20 cellular contexts compared by ENCODE assay signal in genomic region chr12:52819021-52819420, GRCh38. TPM values are rescaled to one million over a fixed set of nuclear protein-coding genes. Genes with fewer than 3 reads are reported as not detected.
DNase-seq lines count a peak whose midpoint lies in the region; ATAC-seq, FAIRE-seq and TF ChIP-seq lines count a peak whose summit lies in the region.
"Had no signal": no experiment of that assay in that cellular context is flagged by ENCODE, and none has a peak within 500 bp of the region (broad histone marks: within the 10 kb centered on the region; RNA-seq: fewer than 3 reads in every experiment).

No MANE protein-coding gene starts in this region.

- no peaks in the 10 kb centered on the region for H3F3A ChIP-seq in GM23338 (replicated peaks; ENCODE audit: low read depth)

- no peak overlapping the region for H3K4me2 ChIP-seq in GM23338
- no peak overlapping the region for H3K4me2 ChIP-seq in K562 (ENCODE audit: insufficient read depth, low read length)
- H3K4me2 ChIP-seq: A549 had no signal

- H3K4me1 Mint-ChIP-seq in GM23338 (no peaks in the 10 kb centered on the region), mesothelial cell of epicardium (peaks cover 33% of the 10 kb centered on the region), nephron progenitor cell (peaks cover 31% of the 10 kb centered on the region)

- CTCF ChIA-PET in K562 (lab: Yijun Ruan, JAX; ENCODE audit: low intra/inter-chr PET ratio) = interaction anchor here (0.6 kb wide), 1 partner anchor 18 kb away, joined by 3 read pairs; no protein-coding TSS in a partner anchor

- H3K9ac ChIP-seq in K562 (ENCODE audit: insufficient read depth in 1 of 2, low read depth in 2 of 2, low read length in 2 of 2) = peak overlapping the region in 1 of 2 experiments; percentile 55; a peak in 1 of 4 replicates

- no peaks in the 10 kb centered on the region for H3K9me3 ChIP-seq in K562 (replicated peaks; ENCODE audit: control insufficient read depth, insufficient read depth, low read depth, low read length)
- H3K9me3 ChIP-seq: A549, Caco-2 had no signal

- H3K36me3 ChIP-seq in GM23338 (ENCODE audit: insufficient read depth) (no peaks in the 10 kb centered on the region), K562 (ENCODE audit: control insufficient read depth, insufficient read depth, low read length) (no peaks in the 10 kb centered on the region)

- ATAC-seq in GM23338 (no peak), K562 (no peak)
- ATAC-seq: A549 had no signal

- H3K4me3 Mint-ChIP-seq in GM23338 (no peak overlapping the region), mesothelial cell of epicardium (no peak overlapping the region), nephron progenitor cell (no peak overlapping the region)
- H3K4me3 Mint-ChIP-seq: CD4-positive, alpha-beta memory T cell had no signal

- in situ Hi-C loops in K562 (cut with MboI) (no loop called here), ACHN (cut with HindIII; ENCODE audit: low pct_ligation_motif_present, low pct_unique_long_range_greater_than_20kb, low sequenced_read_pairs) (no loop called here)

- DNase-seq in GM23338 (ENCODE audit: low spot score) (no peak), K562 (ENCODE audit: extremely low read depth in 1 of 4, low spot score in 3 of 4) (no peak), mesothelial cell of epicardium (ENCODE audit: low spot score in 2 of 2, unreplicated experiment in 2 of 2) (no peak), posterior vena cava (ENCODE audit: low spot score) (peak; percentile 3), ACHN (no peak), nephron progenitor cell (no peak)
- DNase-seq in activated CD8-positive, alpha-beta memory T cell treated with anti-CD3 and anti-CD28 coated beads for 24 hours = no peak
- DNase-seq: 8988T; C1 segment of cervical spinal cord; CD4-positive, alpha-beta memory T cell; DMS153; DND-41; H7; HCEC 1CT had no signal

- intact Hi-C loops in K562 (cut with micrococcal nuclease) (no loop called here), posterior vena cava (cut with DNase I) (no loop called here)

- FAIRE-seq in K562 (lab: Jason Lieb, UNC) = no peak
- FAIRE-seq: A549, G401.6, GM12892, H1 had no signal

- H3K27ac ChIP-seq in GM23338 (ENCODE audit: low read depth) (no peak overlapping the region), K562 (ENCODE audit: extremely low read depth, low read depth, low read length) (no peak overlapping the region)

- H3K4me1 ChIP-seq in GM23338 (ENCODE audit: insufficient read depth) = no peaks in the 10 kb centered on the region
- H3K4me1 ChIP-seq in K562 (replicated peaks in 1 of 2; ENCODE audit: control insufficient read depth in 2 of 2, insufficient read depth in 2 of 2, low read length in 2 of 2) = no peaks in the 10 kb centered on the region; a peak in 2 of 5 replicates

- H3K27ac Mint-ChIP-seq in GM23338 = no peak overlapping the region
- peak overlapping the region; percentile 76 for H3K27ac Mint-ChIP-seq in mesothelial cell of epicardium
- H3K27ac Mint-ChIP-seq in nephron progenitor cell = no peak overlapping the region

- no peaks in the 10 kb centered on the region for H3K79me2 ChIP-seq in GM23338 (replicated peaks; ENCODE audit: insufficient read depth)
- H3K79me2 ChIP-seq in K562 (ENCODE audit: control insufficient read depth, insufficient read depth, low read length) = no peaks in the 10 kb centered on the region

- no peaks in the 10 kb centered on the region for H3K9me2 ChIP-seq in GM23338 (ENCODE audit: insufficient read depth)

- TF ChIP-seq CTCF in GM23338 (conservative IDR thresholded peaks at IDR 0.05; ENCODE audit: low read depth in 2 of 2) = no peak
- no peak for TF ChIP-seq CTCF in K562 (IDR thresholded peaks at IDR 0.05 in 2 of 3, conservative IDR thresholded peaks at IDR 0.05 in 1 of 3; ENCODE audit: insufficient read depth in 2 of 3, low read depth in 1 of 3, low read length in 3 of 3)
- no peak for TF ChIP-seq CTCF in mesothelial cell of epicardium (IDR thresholded peaks at IDR 0.05; ENCODE audit: unreplicated experiment)
- no peak for TF ChIP-seq CTCF in nephron progenitor cell (IDR thresholded peaks at IDR 0.05)

- H3K9me3 Mint-ChIP-seq in GM23338 (no peaks in the 10 kb centered on the region), mesothelial cell of epicardium (no peaks in the 10 kb centered on the region), nephron progenitor cell (no peaks in the 10 kb centered on the region)
- H3K9me3 Mint-ChIP-seq: CD4-positive, alpha-beta memory T cell had no signal

- no TSS peak for BruUV-seq in K562 (replicated peaks; lab: Mats Ljungman, UMichigan)

- H2AFZ ChIP-seq in GM23338 (peak overlapping the region; percentile 28; the same call in 1 of the 2 replicates), K562 (ENCODE audit: low read depth, low read length) (no peak overlapping the region)

- TF ChIP-seq EP300 in K562 (IDR thresholded peaks at IDR 0.05; ENCODE audit: low read length) = no peak

- H3K27me3 Mint-ChIP-seq in GM23338 (ENCODE audit: insufficient read depth, low read depth, poor library complexity) = peaks cover 4% of the 10 kb centered on the region
- H3K27me3 Mint-ChIP-seq in mesothelial cell of epicardium (ENCODE audit: low read depth) = peaks cover 2% of the 10 kb centered on the region
- H3K27me3 Mint-ChIP-seq in nephron progenitor cell (ENCODE audit: low read depth, poor library complexity) = peaks cover 27% of the 10 kb centered on the region

- POLR2A ChIA-PET in K562 (lab: Yijun Ruan, JAX) = no interaction called here

- WGBS in K562 (ENCODE audit: insufficient coverage, low coverage, missing lambda C conversion rate) = 0% methylated on average over 3 of the region's 3 CpGs

- no peak for TF ChIP-seq RAD21 in K562 (CRISPR knock-in tag; conservative IDR thresholded peaks at IDR 0.05 in 1 of 2, IDR thresholded peaks at IDR 0.05 in 1 of 2)

- no peak for TF ChIP-seq POLR2A in K562 (conservative IDR thresholded peaks at IDR 0.05)

- H3K27me3 ChIP-seq in GM23338 (ENCODE audit: insufficient read depth) = no peaks in the 10 kb centered on the region
- peaks cover 18 to 71% of the 10 kb centered on the region in 2 experiments for H3K27me3 ChIP-seq in K562 (ENCODE audit: control insufficient read depth in 2 of 2, insufficient read depth in 2 of 2, low read length in 2 of 2)

- no peak overlapping the region for H3K4me3 ChIP-seq in GM23338
- no peak overlapping the region for H3K4me3 ChIP-seq in K562
- H3K4me3 ChIP-seq: A549 had no signal

- H3K9me1 ChIP-seq in K562 (ENCODE audit: control insufficient read depth, insufficient read depth, low read length) = peaks cover 2% of the 10 kb centered on the region

- H3K36me3 Mint-ChIP-seq in GM23338 (ENCODE audit: low read depth) (no peaks in the 10 kb centered on the region), mesothelial cell of epicardium (no peaks in the 10 kb centered on the region), nephron progenitor cell (ENCODE audit: low read depth) (no peaks in the 10 kb centered on the region)
- H3K36me3 Mint-ChIP-seq: CD4-positive, alpha-beta memory T cell had no signal

- H4K20me1 ChIP-seq in GM23338 (replicated peaks; ENCODE audit: insufficient read depth) = no peaks in the 10 kb centered on the region
- no peaks in the 10 kb centered on the region; the same call in 1 of the 2 replicates for H4K20me1 ChIP-seq in K562 (replicated peaks; ENCODE audit: control insufficient read depth, insufficient read depth, low read length)

RNA-seq across cellular contexts. Expression of gene KRT4, which starts 5.1 kb away (rescaled TPM):
- total RNA-seq in GM23338 (2014; rRNA removed; shearing (Covaris generic)) = not detected in 2 replicates
- polyA plus RNA-seq in GM23338 (2016; fragmentation: Nextera tagmentation; extraction: Ambion mirVana) = not detected in 2 replicates
- total RNA-seq in K562 (2011; cell fraction: chromatin; rRNA removed; ENCODE audit: low replicate concordance) = not detected in 2 replicates
- total RNA-seq in K562 (2011; cell fraction: nucleolus; rRNA removed) = not detected in 2 replicates
- total RNA-seq in K562 (2011; cell fraction: nucleoplasm; rRNA removed) = not detected in 2 replicates
- not detected in 2 replicates for total RNA-seq in K562 (2014; rRNA removed)
- total RNA-seq in K562 (2014; rRNA removed; fragmentation: Illumina TruSeq; extraction: Trizol) = not detected in 2 replicates
- total RNA-seq in K562 (2015; rRNA removed; fragmentation: Illumina TruSeq; extraction: Trizol) = not detected in 2 replicates
- total RNA-seq in K562 (2021) = not detected in 2 replicates
- not detected in 2 replicates for polyA plus RNA-seq in K562 (2011; rRNA removed)
- polyA plus RNA-seq in K562 (2011; cell fraction: cytosol; rRNA removed) = not detected in 2 replicates
- polyA plus RNA-seq in K562 (2011; cell fraction: nucleus; rRNA removed) = 0.06 TPM in 1 of 2 replicates, not detected in the other
- not detected in 2 replicates for polyA plus RNA-seq in K562 (2012)
- polyA plus RNA-seq in K562 (2014; fragmentation: Illumina TruSeq; extraction: Trizol) = not detected in 2 replicates
- polyA plus RNA-seq in K562 (2014; fragmentation: Nextera tagmentation; extraction: Ambion mirVana) = not detected
- polyA plus RNA-seq in K562 (2014; rRNA removed) = not detected in 2 replicates
- not detected in 2 replicates for polyA minus RNA-seq in K562 (2011; rRNA and poly(A)+ RNA removed)
- polyA minus RNA-seq in K562 (2011; cell fraction: cytosol; rRNA and poly(A)+ RNA removed) = not detected in 2 replicates
- polyA minus RNA-seq in K562 (2011; cell fraction: nucleus; rRNA and poly(A)+ RNA removed) = not detected in 2 replicates
- total RNA-seq in mesothelial cell of epicardium = 1.00 to 1.4 TPM (median 1.3 TPM) in 3 replicates
- not detected for total RNA-seq in posterior vena cava
- total RNA-seq: CD4-positive, alpha-beta memory T cell; H1; H7 had no signal
- polyA plus RNA-seq: CD4-positive, alpha-beta memory T cell; H1 had no signal

RNA-seq across cellular contexts. Expression of gene KRT79, which starts 15.1 kb away (rescaled TPM):
- total RNA-seq in GM23338 (2014; rRNA removed; shearing (Covaris generic)) = 0.21 TPM in 1 of 2 replicates, not detected in the other
- not detected in 2 replicates for polyA plus RNA-seq in GM23338 (2016; fragmentation: Nextera tagmentation; extraction: Ambion mirVana)
- 1.7 and 5.7 TPM in 2 replicates for total RNA-seq in K562 (2011; cell fraction: chromatin; rRNA removed; ENCODE audit: low replicate concordance)
- total RNA-seq in K562 (2011; cell fraction: nucleolus; rRNA removed) = 2.2 and 3.8 TPM in 2 replicates
- 1.9 TPM in 2 replicates for total RNA-seq in K562 (2011; cell fraction: nucleoplasm; rRNA removed)
- total RNA-seq in K562 (2014; rRNA removed) = 0.08 and 0.32 TPM in 2 replicates
- total RNA-seq in K562 (2014; rRNA removed; fragmentation: Illumina TruSeq; extraction: Trizol) = 0.07 TPM in 1 of 2 replicates, not detected in the other
- total RNA-seq in K562 (2015; rRNA removed; fragmentation: Illumina TruSeq; extraction: Trizol) = not detected in 2 replicates
- total RNA-seq in K562 (2021) = 0.09 and 0.27 TPM in 2 replicates
- 0.81 and 2.3 TPM in 2 replicates for polyA plus RNA-seq in K562 (2011; rRNA removed)
- polyA plus RNA-seq in K562 (2011; cell fraction: cytosol; rRNA removed) = 0.59 and 2.4 TPM in 2 replicates
- 5.8 and 21.4 TPM in 2 replicates for polyA plus RNA-seq in K562 (2011; cell fraction: nucleus; rRNA removed)
- polyA plus RNA-seq in K562 (2012) = 0.71 and 2.0 TPM in 2 replicates
- 0.14 TPM in 1 of 2 replicates, not detected in the other for polyA plus RNA-seq in K562 (2014; fragmentation: Illumina TruSeq; extraction: Trizol)
- polyA plus RNA-seq in K562 (2014; fragmentation: Nextera tagmentation; extraction: Ambion mirVana) = under 1 TPM; 0.03 to 0.08 TPM
- 0.22 and 0.23 TPM in 2 replicates for polyA plus RNA-seq in K562 (2014; rRNA removed)
- 0.48 and 1.0 TPM in 2 replicates for polyA minus RNA-seq in K562 (2011; rRNA and poly(A)+ RNA removed)
- 0.95 TPM in 1 of 2 replicates, not detected in the other for polyA minus RNA-seq in K562 (2011; cell fraction: cytosol; rRNA and poly(A)+ RNA removed)
- 0.22 and 1.2 TPM in 2 replicates for polyA minus RNA-seq in K562 (2011; cell fraction: nucleus; rRNA and poly(A)+ RNA removed)
- not detected in 3 replicates for total RNA-seq in mesothelial cell of epicardium
- total RNA-seq in posterior vena cava = not detected
- total RNA-seq: Caco-2; CD4-positive, alpha-beta memory T cell; H1; H7 had no signal
- polyA plus RNA-seq: BJ; CD4-positive, alpha-beta memory T cell; H1 had no signal

RNA-seq across cellular contexts. Expression of gene KRT3, which starts 23.1 kb away (rescaled TPM):
- not detected in 2 replicates for total RNA-seq in GM23338 (2014; rRNA removed; shearing (Covaris generic))
- polyA plus RNA-seq in GM23338 (2016; fragmentation: Nextera tagmentation; extraction: Ambion mirVana) = not detected in 2 replicates
- not detected in 2 replicates for total RNA-seq in K562 (2011; cell fraction: chromatin; rRNA removed; ENCODE audit: low replicate concordance)
- total RNA-seq in K562 (2011; cell fraction: nucleolus; rRNA removed) = not detected in 2 replicates
- not detected in 2 replicates for total RNA-seq in K562 (2011; cell fraction: nucleoplasm; rRNA removed)
- total RNA-seq in K562 (2014; rRNA removed) = not detected in 2 replicates
- not detected in 2 replicates for total RNA-seq in K562 (2014; rRNA removed; fragmentation: Illumina TruSeq; extraction: Trizol)
- not detected in 2 replicates for total RNA-seq in K562 (2015; rRNA removed; fragmentation: Illumina TruSeq; extraction: Trizol)
- total RNA-seq in K562 (2021) = not detected in 2 replicates
- not detected in 2 replicates for polyA plus RNA-seq in K562 (2011; rRNA removed)
- polyA plus RNA-seq in K562 (2011; cell fraction: cytosol; rRNA removed) = not detected in 2 replicates
- not detected in 2 replicates for polyA plus RNA-seq in K562 (2011; cell fraction: nucleus; rRNA removed)
- not detected in 2 replicates for polyA plus RNA-seq in K562 (2012)
- polyA plus RNA-seq in K562 (2014; fragmentation: Illumina TruSeq; extraction: Trizol) = not detected in 2 replicates
- not detected for polyA plus RNA-seq in K562 (2014; fragmentation: Nextera tagmentation; extraction: Ambion mirVana)
- polyA plus RNA-seq in K562 (2014; rRNA removed) = not detected in 2 replicates
- not detected in 2 replicates for polyA minus RNA-seq in K562 (2011; rRNA and poly(A)+ RNA removed)
- not detected in 2 replicates for polyA minus RNA-seq in K562 (2011; cell fraction: cytosol; rRNA and poly(A)+ RNA removed)
- not detected in 2 replicates for polyA minus RNA-seq in K562 (2011; cell fraction: nucleus; rRNA and poly(A)+ RNA removed)
- 0.50 to 0.78 TPM (median 0.75 TPM) in 3 replicates for total RNA-seq in mesothelial cell of epicardium
- not detected for total RNA-seq in posterior vena cava
- total RNA-seq: Caco-2; CD4-positive, alpha-beta memory T cell; H1; H7 had no signal
- polyA plus RNA-seq: BJ; CD4-positive, alpha-beta memory T cell; H1 had no signal

RNA-seq across cellular contexts. Expression of gene KRT78, which starts 29.8 kb away (rescaled TPM):
- not detected in 2 replicates for total RNA-seq in GM23338 (2014; rRNA removed; shearing (Covaris generic))
- polyA plus RNA-seq in GM23338 (2016; fragmentation: Nextera tagmentation; extraction: Ambion mirVana) (not detected in 2 replicates), K562 (2011; rRNA removed) (0.08 TPM in 1 of 2 replicates, not detected in the other), K562 (2014; fragmentation: Illumina TruSeq; extraction: Trizol) (not detected in 2 replicates), K562 (2014; fragmentation: Nextera tagmentation; extraction: Ambion mirVana) (not detected), K562 (2014; rRNA removed) (not detected in 2 replicates)
- total RNA-seq in K562 (2011; cell fraction: chromatin; rRNA removed; ENCODE audit: low replicate concordance) = not detected in 2 replicates
- not detected in 2 replicates for total RNA-seq in K562 (2011; cell fraction: nucleolus; rRNA removed)
- total RNA-seq in K562 (2011; cell fraction: nucleoplasm; rRNA removed) = not detected in 2 replicates
- total RNA-seq in K562 (2014; rRNA removed) (not detected in 2 replicates), K562 (2014; rRNA removed; fragmentation: Illumina TruSeq; extraction: Trizol) (not detected in 2 replicates), K562 (2015; rRNA removed; fragmentation: Illumina TruSeq; extraction: Trizol) (not detected in 2 replicates), K562 (2021) (not detected in 2 replicates), mesothelial cell of epicardium (not detected in 3 replicates), posterior vena cava (not detected)
- polyA plus RNA-seq in K562 (2011; cell fraction: cytosol; rRNA removed) = not detected in 2 replicates
- not detected in 2 replicates for polyA plus RNA-seq in K562 (2011; cell fraction: nucleus; rRNA removed)
- polyA plus RNA-seq in K562 (2012) = not detected in 2 replicates
- polyA minus RNA-seq in K562 (2011; rRNA and poly(A)+ RNA removed) = not detected in 2 replicates
- polyA minus RNA-seq in K562 (2011; cell fraction: cytosol; rRNA and poly(A)+ RNA removed) = not detected in 2 replicates
- polyA minus RNA-seq in K562 (2011; cell fraction: nucleus; rRNA and poly(A)+ RNA removed) = not detected in 2 replicates
- total RNA-seq: Caco-2; CD4-positive, alpha-beta memory T cell; H1; H7 had no signal
- polyA plus RNA-seq: BJ; CD4-positive, alpha-beta memory T cell; H1 had no signal

RNA-seq across cellular contexts. Expression of gene KRT76, which starts 41.9 kb away (rescaled TPM):
- not detected in 2 replicates for total RNA-seq in GM23338 (2014; rRNA removed; shearing (Covaris generic))
- not detected in 2 replicates for polyA plus RNA-seq in GM23338 (2016; fragmentation: Nextera tagmentation; extraction: Ambion mirVana)
- total RNA-seq in K562 (2011; cell fraction: chromatin; rRNA removed; ENCODE audit: low replicate concordance) = not detected in 2 replicates
- total RNA-seq in K562 (2011; cell fraction: nucleolus; rRNA removed) = not detected in 2 replicates
- total RNA-seq in K562 (2011; cell fraction: nucleoplasm; rRNA removed) = not detected in 2 replicates
- not detected in 2 replicates for total RNA-seq in K562 (2014; rRNA removed)
- not detected in 2 replicates for total RNA-seq in K562 (2014; rRNA removed; fragmentation: Illumina TruSeq; extraction: Trizol)
- total RNA-seq in K562 (2015; rRNA removed; fragmentation: Illumina TruSeq; extraction: Trizol) = not detected in 2 replicates
- total RNA-seq in K562 (2021) = not detected in 2 replicates
- polyA plus RNA-seq in K562 (2011; rRNA removed) = not detected in 2 replicates
- polyA plus RNA-seq in K562 (2011; cell fraction: cytosol; rRNA removed) = not detected in 2 replicates
- polyA plus RNA-seq in K562 (2011; cell fraction: nucleus; rRNA removed) = not detected in 2 replicates
- polyA plus RNA-seq in K562 (2012) = not detected in 2 replicates
- not detected in 2 replicates for polyA plus RNA-seq in K562 (2014; fragmentation: Illumina TruSeq; extraction: Trizol)
- polyA plus RNA-seq in K562 (2014; fragmentation: Nextera tagmentation; extraction: Ambion mirVana) = not detected
- polyA plus RNA-seq in K562 (2014; rRNA removed) = not detected in 2 replicates
- polyA minus RNA-seq in K562 (2011; rRNA and poly(A)+ RNA removed) = not detected in 2 replicates
- polyA minus RNA-seq in K562 (2011; cell fraction: cytosol; rRNA and poly(A)+ RNA removed) = not detected in 2 replicates
- polyA minus RNA-seq in K562 (2011; cell fraction: nucleus; rRNA and poly(A)+ RNA removed) = not detected in 2 replicates
- total RNA-seq in mesothelial cell of epicardium = not detected in 3 replicates
- total RNA-seq in posterior vena cava = not detected
- total RNA-seq: Caco-2; CD4-positive, alpha-beta memory T cell; H1; H7 had no signal
- polyA plus RNA-seq: A549; BJ; CD4-positive, alpha-beta memory T cell; H1 had no signal
